22 cellular contexts compared by ENCODE assay signal in genomic region chr16:76280421-76280820, GRCh38. TPM values are rescaled to one million over a fixed set of nuclear protein-coding genes. Genes with fewer than 3 reads are reported as not detected.
DNase-seq lines count a peak whose midpoint lies in the region; ATAC-seq lines count a peak whose summit lies in the region.
"Had no signal": no experiment of that assay in that cellular context is flagged by ENCODE, and none has a peak within 500 bp of the region (broad histone marks: within the 10 kb centered on the region; RNA-seq: fewer than 3 reads in every experiment).

No MANE protein-coding gene starts in this region.

- DNase-seq in G401 (ENCODE audit: low spot score): peak; percentile 68
- DNase-seq in cerebellar cortex (ENCODE audit: low spot score): peak; percentile 60
- DNase-seq in midbrain (lab: John Stamatoyannopoulos, UW): peak; percentile 25
- no peak for DNase-seq in substantia nigra (lab: John Stamatoyannopoulos, UW)
- DNase-seq in NCI-H748 (lab: John Stamatoyannopoulos, UW; ENCODE audit: unreplicated experiment): no peak
- DNase-seq: 8988T; ACHN; AML-193; BE2C; CD4-positive, alpha-beta T cell; CD8-positive, alpha-beta memory T cell; DMS 273 treated with DMSO at 0.1 percent for 48 hours; DMS79; EL; GF-D8; H9 had no signal

- ATAC-seq in GM21529 (IDR thresholded peaks at IDR 0.05; ENCODE audit: unreplicated experiment): no peak
- ATAC-seq in GM19328 (IDR thresholded peaks at IDR 0.05; ENCODE audit: unreplicated experiment): no peak
- ATAC-seq: A549, GM23338, HCT116 had no signal

- in situ Hi-C loops in G401 (cut with HindIII; ENCODE audit: low sequenced_read_pairs): no loop called here

- H3K27ac ChIP-seq in substantia nigra (ENCODE audit: low read depth, low read length, poor library complexity, severe bottlenecking): peak overlapping the region; percentile 67
- H3K27ac ChIP-seq: A549; BLaER1 treated with 17β-estradiol and CSF1 and Interleukin-3, amounts not matched to agents 10 nM and 100 nM had no signal

RNA-seq across cellular contexts. Expression of gene CNTNAP4, which starts 3.2 kb away (rescaled TPM):
- not detected in 2 replicates for total RNA-seq in G401 (2014; rRNA removed; shearing (Covaris generic))
- total RNA-seq: CD4-positive, alpha-beta T cell; CD8-positive, alpha-beta memory T cell; GM23338; H9 had no signal

Comparison
In these comparisons a context has a peak if more than half of its experiments do, and no peak if none do; other contexts are left out.
1. DNase-seq: peak in G401 (single experiment), cerebellar cortex (single experiment) and midbrain (single experiment); none in substantia nigra (0 of 49) and NCI-H748 (single experiment).